Comparison of ENCODE assay signal across 12 cellular contexts in genomic region chr11:62502030-62502730, GRCh38. TPM values are rescaled to one million over a fixed set of nuclear protein-coding genes. Genes with fewer than 3 reads are reported as not detected.
DNase-seq lines count a peak whose midpoint lies in the region; ATAC-seq lines count a peak whose summit lies in the region.
"Had no signal": no experiment of that assay in that cellular context is flagged by ENCODE, and none has a peak within 500 bp of the region (broad histone marks: within the 10 kb centered on the region; RNA-seq: fewer than 3 reads in every experiment).

No MANE protein-coding gene starts in this region.

- H3K36me3 ChIP-seq in subcutaneous abdominal adipose tissue (ENCODE audit: control insufficient read depth in 5 of 5, insufficient read depth in 5 of 5, low read length in 5 of 5) = no peaks in the 10 kb centered on the region

- peaks cover 12% of the 10 kb centered on the region for H3K27me3 Mint-ChIP-seq in activated CD4-positive, alpha-beta T cell treated with anti-CD3 and anti-CD28 coated beads for 36 hours

- H3K27ac ChIP-seq in cingulate gyrus (ENCODE audit: low read depth, low read length) (peak overlapping the region; percentile 69), subcutaneous abdominal adipose tissue (ENCODE audit: low read depth, low read length) (peak overlapping the region; percentile 86)

- no peaks in the 10 kb centered on the region for H3K36me3 Mint-ChIP-seq in activated CD4-positive, alpha-beta T cell treated with anti-CD3 and anti-CD28 coated beads for 36 hours (ENCODE audit: low read depth)
- H3K36me3 Mint-ChIP-seq: stimulated activated memory B cell treated with anti-CD40 and anti-IgM and Interleukin-4, amounts not matched to agents 10 μg/mL and 1 μg/mL and 100 μg/mL, for 72 hours had no signal

- no peaks in the 10 kb centered on the region for H3K27me3 ChIP-seq in subcutaneous abdominal adipose tissue (ENCODE audit: control insufficient read depth in 5 of 5, insufficient read depth in 4 of 5, low read length in 5 of 5)

- H3K27ac Mint-ChIP-seq in activated CD4-positive, alpha-beta T cell treated with anti-CD3 and anti-CD28 coated beads for 36 hours = no peak overlapping the region
- H3K27ac Mint-ChIP-seq: stimulated activated memory B cell treated with anti-CD40 and anti-IgM and Interleukin-4, amounts not matched to agents 10 μg/mL and 1 μg/mL and 100 μg/mL, for 72 hours had no signal

- H3K9ac ChIP-seq in subcutaneous abdominal adipose tissue (ENCODE audit: low read length in 5 of 5) = peak overlapping the region in 3 of 5 donors; percentile 8 to 51 (median 17)

- H3K9me3 ChIP-seq in subcutaneous abdominal adipose tissue (ENCODE audit: control insufficient read depth in 5 of 5, low read length in 5 of 5) = no peaks in the 10 kb centered on the region

- H3K9me3 Mint-ChIP-seq in activated CD4-positive, alpha-beta T cell treated with anti-CD3 and anti-CD28 coated beads for 36 hours (ENCODE audit: low read depth) = no peaks in the 10 kb centered on the region
- H3K9me3 Mint-ChIP-seq: stimulated activated memory B cell treated with anti-CD40 and anti-IgM and Interleukin-4, amounts not matched to agents 10 μg/mL and 1 μg/mL and 100 μg/mL, for 72 hours had no signal

- H3K4me3 ChIP-seq in subcutaneous abdominal adipose tissue (ENCODE audit: low read depth in 1 of 5, low read length in 5 of 5) = no peak overlapping the region

- ATAC-seq in HG02884 (IDR thresholded peaks at IDR 0.05; ENCODE audit: unreplicated experiment) = no peak
- no peak for ATAC-seq in activated CD4-positive, alpha-beta T cell treated with anti-CD3 and anti-CD28 coated beads for 36 hours
- ATAC-seq: stimulated activated memory B cell treated with anti-CD40 and anti-IgM and Interleukin-4, amounts not matched to agents 10 μg/mL and 1 μg/mL and 100 μg/mL, for 72 hours had no signal

- intact Hi-C loops in activated CD4-positive, alpha-beta T cell treated with anti-CD3 and anti-CD28 coated beads for 36 hours (cut with DNase I, micrococcal nuclease) = no loop called here

- POLR2A ChIA-PET in activated CD4-positive, alpha-beta T cell treated with anti-CD3 and anti-CD28 coated beads for 36 hours (lab: Charles Lee) = no interaction called here

- DNase-seq in KBM-7 (peak; percentile 18), medulla oblongata (ENCODE audit: extremely low spot score) (peak; percentile 55), ecto neural progenitor cell (ENCODE audit: low spot score) (no peak), GOT3 (lab: John Stamatoyannopoulos, UW) (no peak)
- no peak for DNase-seq in activated CD4-positive, alpha-beta T cell treated with anti-CD3 and anti-CD28 coated beads for 36 hours
- DNase-seq: activated T-cell treated with anti-CD3 and anti-CD28 coated beads for 4 hours; NCI-H526 treated with DMSO at 0.1 percent for 48 hours; stimulated activated CD4-positive, alpha-beta T cell treated with anti-CD3 and anti-CD28 coated beads, Interleukin-1b, Interleukin-23, amount 100 ng/mL, for 48 hours had no signal

- no peak overlapping the region for H3K4me3 Mint-ChIP-seq in activated CD4-positive, alpha-beta T cell treated with anti-CD3 and anti-CD28 coated beads for 36 hours
- H3K4me3 Mint-ChIP-seq: stimulated activated memory B cell treated with anti-CD40 and anti-IgM and Interleukin-4, amounts not matched to agents 10 μg/mL and 1 μg/mL and 100 μg/mL, for 72 hours had no signal

- peaks cover 12 to 71% (median 61%) of the 10 kb centered on the region in 5 donors for H3K4me1 ChIP-seq in subcutaneous abdominal adipose tissue (ENCODE audit: control insufficient read depth in 5 of 5, insufficient read depth in 5 of 5, low read length in 5 of 5)

- peaks cover 2% of the 10 kb centered on the region for H3K4me1 Mint-ChIP-seq in activated CD4-positive, alpha-beta T cell treated with anti-CD3 and anti-CD28 coated beads for 36 hours
- H3K4me1 Mint-ChIP-seq: stimulated activated memory B cell treated with anti-CD40 and anti-IgM and Interleukin-4, amounts not matched to agents 10 μg/mL and 1 μg/mL and 100 μg/mL, for 72 hours had no signal

- in situ Hi-C loops in KBM-7 (cut with MboI; ENCODE audit: low pct_unique_long_range_greater_than_20kb, low sequenced_read_pairs) = no loop called here

- CTCF ChIA-PET in activated CD4-positive, alpha-beta T cell treated with anti-CD3 and anti-CD28 coated beads for 36 hours (lab: Charles Lee) = interaction anchor here (0.7 to 1.4 kb wide), 2 partner anchors 49 to 58 kb away, joined by 3 to 6 read pairs; no protein-coding TSS in a partner anchor

RNA-seq across cellular contexts. Expression of gene AHNAK, which starts 44.4 kb away (rescaled TPM):
- total RNA-seq in activated CD4-positive, alpha-beta T cell treated with anti-CD3 and anti-CD28 coated beads for 36 hours = 10 to 100 TPM; 47.3 to 54.7 TPM

Comparison
In these comparisons a context has a peak if more than half of its experiments do, and no peak if none do; other contexts are left out.
1. DNase-seq: peak in KBM-7 (single experiment) and medulla oblongata (single experiment); none in ecto neural progenitor cell (single experiment), activated CD4-positive, alpha-beta T cell treated with anti-CD3 and anti-CD28 coated beads for 36 hours (single experiment) and GOT3 (single experiment).